26 cellular contexts compared by ENCODE assay signal in the genomic region with DNA sequence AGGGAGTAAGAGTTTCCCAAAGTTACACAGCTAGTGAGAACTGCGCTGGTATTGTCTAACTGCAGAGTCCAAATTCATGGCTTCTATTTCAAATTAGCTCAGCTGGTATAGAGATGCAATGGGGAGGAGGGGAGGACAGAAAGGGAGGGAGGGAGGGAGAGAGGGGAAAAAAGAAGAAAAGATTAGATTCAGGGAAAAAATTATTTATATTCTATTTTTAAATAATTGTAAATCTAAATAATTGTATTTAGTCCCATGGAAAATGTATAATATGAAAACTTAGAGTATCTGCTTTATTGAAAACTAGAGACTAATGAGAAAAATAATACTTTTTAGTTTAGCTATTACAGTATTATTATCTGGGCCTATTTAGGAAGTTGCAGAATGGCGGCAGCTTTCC. TPM values are rescaled to one million over a fixed set of nuclear protein-coding genes. Genes with fewer than 3 reads are reported as not detected.
"Had no signal": no experiment of that assay in that cellular context is flagged by ENCODE, and none has a peak within 500 bp of the region (broad histone marks: within the 10 kb centered on the region; RNA-seq: fewer than 3 reads in every experiment).

No MANE protein-coding gene starts in this region.

- H3K9me3 ChIP-seq: gastroesophageal sphincter, heart left ventricle, left lung, mucosa of descending colon, neutrophil, pancreas, testis, tibial nerve, upper lobe of left lung had no signal

- H3K4me1 Mint-ChIP-seq: naive B cell; neural crest cell; stimulated activated memory B cell treated with anti-CD40 and anti-IgM and Interleukin-4, amounts not matched to agents 10 μg/mL and 1 μg/mL and 100 μg/mL, for 72 hours had no signal

- DNase-seq: dorsolateral prefrontal cortex; effector CD4-positive, alpha-beta T cell; heart left ventricle; kidney; left lung; mesenchymal stem cell; mucosa of descending colon; naive B cell; pancreas; stimulated activated CD4-positive, alpha-beta T cell treated with anti-CD3 and anti-CD28 coated beads, Interleukin-2, amount 100 ng/mL, for 24 hours; stimulated activated CD4-positive, alpha-beta T cell treated with anti-CD3 and anti-CD28 coated beads, Interleukin-4, amount 100 ng/mL, for 24 hours; stimulated activated naive CD8-positive, alpha-beta T cell treated with anti-CD3 and anti-CD28 coated beads, Interleukin-15, Interleukin-2, amounts not matched to agents 100 U/mL and 50 U/mL, for 24 hours; substantia nigra; testis; upper lobe of left lung had no signal

- H3K36me3 Mint-ChIP-seq: naive B cell; natural killer cell treated with Interleukin-12 subunit alpha and Interleukin-12 subunit beta and Interleukin-15 and Interleukin-18, amount 100 ng/mL, for 72 hours; stimulated activated memory B cell treated with anti-CD40 and anti-IgM and Interleukin-4, amounts not matched to agents 10 μg/mL and 1 μg/mL and 100 μg/mL, for 72 hours had no signal

- FAIRE-seq: colon, kidney, pancreas had no signal

- H2AFZ ChIP-seq: hepatocyte had no signal

- H3K4me2 ChIP-seq: hepatocyte had no signal

- H3K79me2 ChIP-seq: hepatocyte had no signal

- H3K4me3 ChIP-seq: dorsolateral prefrontal cortex, gastroesophageal sphincter, heart left ventricle, hepatocyte, left lung, mucosa of descending colon, pancreas, testis, tibial nerve, upper lobe of left lung had no signal

- H3K27ac ChIP-seq: dorsolateral prefrontal cortex, heart left ventricle, hepatocyte, left lung, neutrophil, pancreas, testis, tibial nerve, upper lobe of left lung had no signal

- H3K27me3 Mint-ChIP-seq: stimulated activated memory B cell treated with anti-CD40 and anti-IgM and Interleukin-4, amounts not matched to agents 10 μg/mL and 1 μg/mL and 100 μg/mL, for 72 hours had no signal

- H3K4me1 ChIP-seq: left lung, pancreas, testis, upper lobe of left lung had no signal

- H3K27me3 ChIP-seq: dorsolateral prefrontal cortex, gastroesophageal sphincter, heart left ventricle, hepatocyte, left lung, neutrophil, pancreas, testis, tibial nerve, upper lobe of left lung had no signal

- H3K4me3 Mint-ChIP-seq: mesothelial cell of epicardium; naive B cell; natural killer cell treated with Interleukin-12 subunit alpha and Interleukin-12 subunit beta and Interleukin-15 and Interleukin-18, amount 100 ng/mL, for 72 hours; neural crest cell; stimulated activated memory B cell treated with anti-CD40 and anti-IgM and Interleukin-4, amounts not matched to agents 10 μg/mL and 1 μg/mL and 100 μg/mL, for 72 hours had no signal

- H3K27ac Mint-ChIP-seq: naive B cell; natural killer cell treated with Interleukin-12 subunit alpha and Interleukin-12 subunit beta and Interleukin-15 and Interleukin-18, amount 100 ng/mL, for 72 hours; stimulated activated memory B cell treated with anti-CD40 and anti-IgM and Interleukin-4, amounts not matched to agents 10 μg/mL and 1 μg/mL and 100 μg/mL, for 72 hours had no signal

- ATAC-seq: gastroesophageal sphincter; heart left ventricle; left lung; mucosa of descending colon; natural killer cell treated with Interleukin-12 subunit alpha and Interleukin-12 subunit beta and Interleukin-15 and Interleukin-18, amount 100 ng/mL, for 72 hours; sciatic nerve; stimulated activated memory B cell treated with anti-CD40 and anti-IgM and Interleukin-4, amounts not matched to agents 10 μg/mL and 1 μg/mL and 100 μg/mL, for 72 hours had no signal

- H3K36me3 ChIP-seq: gastroesophageal sphincter, heart left ventricle, left lung, neutrophil, pancreas, tibial nerve, upper lobe of left lung had no signal

- H3K9me3 Mint-ChIP-seq: naive B cell; natural killer cell treated with Interleukin-12 subunit alpha and Interleukin-12 subunit beta and Interleukin-15 and Interleukin-18, amount 100 ng/mL, for 72 hours; stimulated activated memory B cell treated with anti-CD40 and anti-IgM and Interleukin-4, amounts not matched to agents 10 μg/mL and 1 μg/mL and 100 μg/mL, for 72 hours had no signal

RNA-seq across cellular contexts. Expression of gene VIT, which starts 37.3 kb away (rescaled TPM):
- total RNA-seq: kidney; lung microvascular endothelial cell; natural killer cell treated with Interleukin-12 subunit alpha and Interleukin-12 subunit beta and Interleukin-15 and Interleukin-18, amount 100 ng/mL, for 72 hours; neural crest cell had no signal
